Comparison of ENCODE assay signal across 11 cellular contexts in genomic region chr4:72418458-72418857, GRCh38.
DNase-seq lines count a peak whose midpoint lies in the region; ATAC-seq and TF ChIP-seq lines count a peak whose summit lies in the region.
"Had no signal": no experiment of that assay in that cellular context is flagged by ENCODE, and none has a peak within 500 bp of the region (broad histone marks: within the 10 kb centered on the region; RNA-seq: fewer than 3 reads in every experiment).

No MANE protein-coding gene starts in this region.

- DNase-seq in AG09309 (ENCODE audit: low read depth) (peak; percentile 65), M059J (ENCODE audit: low read depth) (peak; percentile 49), UCSD-AML1 (lab: John Stamatoyannopoulos, UW; ENCODE audit: unreplicated experiment) (peak; percentile 9), heart right ventricle (peak; percentile 35 to 45), sigmoid colon (no peak)
- no peak for DNase-seq in activated CD8-positive, alpha-beta memory T cell treated with anti-CD3 and anti-CD28 coated beads for 24 hours
- DNase-seq in activated T-cell treated with anti-CD3 and anti-CD28 coated beads, Interleukin-2, amount 50 U/mL, for 4 hours = no peak
- DNase-seq: CD4-positive, alpha-beta memory T cell had no signal

- H3K4me3 ChIP-seq in AG09309 (ENCODE audit: control insufficient read depth, low read depth, low read length) (no peak overlapping the region), heart right ventricle (no peak overlapping the region), sigmoid colon (no peak overlapping the region)

- H3K9me3 Mint-ChIP-seq in activated T-cell treated with anti-CD3 and anti-CD28 coated beads, Interleukin-2, amount 50 U/mL, for 4 hours = no peaks in the 10 kb centered on the region

- no peak overlapping the region for H3K27ac ChIP-seq in heart right ventricle
- no peak overlapping the region for H3K27ac ChIP-seq in sigmoid colon
- H3K27ac ChIP-seq: epithelial cell of prostate had no signal

- no peak for TF ChIP-seq EP300 in sigmoid colon (IDR thresholded peaks at IDR 0.05)

- ATAC-seq in heart right ventricle (peak in 7 of 8 donors; percentile 51 to 92 (median 57)), HG03342 (IDR thresholded peaks at IDR 0.05; ENCODE audit: unreplicated experiment) (no peak)
- ATAC-seq in activated T-cell treated with anti-CD3 and anti-CD28 coated beads, Interleukin-2, amount 50 U/mL, for 4 hours = no peak

- H3K36me3 ChIP-seq in heart right ventricle (no peaks in the 10 kb centered on the region), sigmoid colon (no peaks in the 10 kb centered on the region)

- H3K4me3 Mint-ChIP-seq in activated T-cell treated with anti-CD3 and anti-CD28 coated beads, Interleukin-2, amount 50 U/mL, for 4 hours = no peak overlapping the region
- H3K4me3 Mint-ChIP-seq: CD4-positive, alpha-beta memory T cell; neural crest cell had no signal

- WGBS in heart right ventricle, 2 donors = 39 to 44% methylated on average over 2 of the region's 2 CpGs
- WGBS in sigmoid colon, 2 donors = 71 to 79% methylated on average over 2 of the region's 2 CpGs

- no peaks in the 10 kb centered on the region for H3K27me3 Mint-ChIP-seq in activated T-cell treated with anti-CD3 and anti-CD28 coated beads, Interleukin-2, amount 50 U/mL, for 4 hours (ENCODE audit: low read depth)
- H3K27me3 Mint-ChIP-seq: CD4-positive, alpha-beta memory T cell had no signal

- H3K4me1 ChIP-seq in heart right ventricle = peaks cover 0 to 11% (median 8%) of the 10 kb centered on the region in 9 donors
- peaks cover 0 to 9% (median 7%) of the 10 kb centered on the region in 4 donors for H3K4me1 ChIP-seq in sigmoid colon

- TF ChIP-seq CTCF in AG09309 (IDR thresholded peaks at IDR 0.05; ENCODE audit: control insufficient read depth, insufficient read depth, low read depth, low read length, missing control alignments) (no peak), heart right ventricle (IDR thresholded peaks at IDR 0.05) (no peak), sigmoid colon (IDR thresholded peaks at IDR 0.05) (no peak)

- no peaks in the 10 kb centered on the region for H3K4me1 Mint-ChIP-seq in activated T-cell treated with anti-CD3 and anti-CD28 coated beads, Interleukin-2, amount 50 U/mL, for 4 hours (ENCODE audit: low read depth)
- H3K4me1 Mint-ChIP-seq: CD4-positive, alpha-beta memory T cell; neural crest cell had no signal

- intact Hi-C loops in heart right ventricle (cut with DNase I) (no loop called here), sigmoid colon (cut with DNase I) (no loop called here)

- no peak for TF ChIP-seq POLR2A in sigmoid colon (IDR thresholded peaks at IDR 0.05)

- no peaks in the 10 kb centered on the region for H3K9me3 ChIP-seq in heart right ventricle
- H3K9me3 ChIP-seq in sigmoid colon = no peaks in the 10 kb centered on the region

- no peaks in the 10 kb centered on the region for H3K27me3 ChIP-seq in heart right ventricle
- H3K27me3 ChIP-seq in sigmoid colon = no peaks in the 10 kb centered on the region

- no peaks in the 10 kb centered on the region for H3K36me3 Mint-ChIP-seq in activated T-cell treated with anti-CD3 and anti-CD28 coated beads, Interleukin-2, amount 50 U/mL, for 4 hours (ENCODE audit: insufficient read depth)
- H3K36me3 Mint-ChIP-seq: CD4-positive, alpha-beta memory T cell had no signal

Comparison
In these comparisons a context has a peak if more than half of its experiments do, and no peak if none do; other contexts are left out.
1. DNase-seq: peak in AG09309 (single experiment), M059J (single experiment), UCSD-AML1 (single experiment) and heart right ventricle (2 of 2); none in activated CD8-positive, alpha-beta memory T cell treated with anti-CD3 and anti-CD28 coated beads for 24 hours (single experiment), activated T-cell treated with anti-CD3 and anti-CD28 coated beads, Interleukin-2, amount 50 U/mL, for 4 hours (single experiment) and sigmoid colon (single experiment).
2. ATAC-seq: peak in heart right ventricle (7 of 8); none in activated T-cell treated with anti-CD3 and anti-CD28 coated beads, Interleukin-2, amount 50 U/mL, for 4 hours (0 of 2) and HG03342 (single experiment).